In the genomic region with DNA sequence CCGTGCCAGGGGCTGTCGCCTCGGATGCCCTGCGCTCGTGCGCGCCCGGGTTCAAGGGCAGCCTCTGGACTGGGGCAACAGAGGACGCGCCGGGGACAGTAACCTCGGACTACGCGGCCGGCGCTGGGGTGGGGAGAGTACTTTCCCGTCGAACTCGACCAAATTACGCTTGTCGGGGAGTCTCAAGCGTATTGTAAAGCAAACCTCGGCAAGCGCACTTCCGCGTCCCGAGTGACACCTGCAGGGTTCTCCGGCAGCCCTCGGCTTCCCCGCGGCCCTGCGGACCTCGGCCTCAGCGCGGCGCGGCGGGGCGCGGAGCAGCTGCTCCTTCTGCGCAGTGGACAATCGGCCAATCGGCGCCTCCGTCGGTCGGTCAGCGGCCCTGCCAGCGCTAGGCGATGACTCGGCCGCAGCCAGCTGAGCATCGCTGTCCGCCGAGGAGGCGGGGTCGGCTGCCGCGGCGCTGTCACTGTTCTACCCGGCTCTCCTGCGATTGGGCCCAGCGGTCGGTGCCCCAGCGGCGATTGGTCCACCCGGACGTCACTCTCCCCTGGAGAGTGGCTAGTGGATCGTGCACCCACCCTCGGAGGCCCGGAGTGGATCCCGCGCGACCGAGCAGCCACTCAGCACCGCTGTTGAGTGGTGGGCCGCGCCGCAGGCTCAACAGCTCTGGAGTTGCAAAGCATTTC, we compare ENCODE assay signal across 8 cellular contexts. TPM values are rescaled to one million over a fixed set of nuclear protein-coding genes. Genes with fewer than 3 reads are reported as not detected.
DNase-seq lines count a peak whose midpoint lies in the region; ATAC-seq and TF ChIP-seq lines count a peak whose summit lies in the region.

A gene with protein sequence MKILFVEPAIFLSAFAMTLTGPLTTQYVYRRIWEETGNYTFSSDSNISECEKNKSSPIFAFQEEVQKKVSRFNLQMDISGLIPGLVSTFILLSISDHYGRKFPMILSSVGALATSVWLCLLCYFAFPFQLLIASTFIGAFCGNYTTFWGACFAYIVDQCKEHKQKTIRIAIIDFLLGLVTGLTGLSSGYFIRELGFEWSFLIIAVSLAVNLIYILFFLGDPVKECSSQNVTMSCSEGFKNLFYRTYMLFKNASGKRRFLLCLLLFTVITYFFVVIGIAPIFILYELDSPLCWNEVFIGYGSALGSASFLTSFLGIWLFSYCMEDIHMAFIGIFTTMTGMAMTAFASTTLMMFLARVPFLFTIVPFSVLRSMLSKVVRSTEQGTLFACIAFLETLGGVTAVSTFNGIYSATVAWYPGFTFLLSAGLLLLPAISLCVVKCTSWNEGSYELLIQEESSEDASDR (minus strand): TSS at position 433 of the 689 bp plus-strand sequence. CDS start 972 bp downstream, outside the sequence.

- peak within 1 kb of the TSS; percentile 95 for H3K4me2 ChIP-seq in Loucy (ENCODE audit: low read depth, low read length, poor library complexity, severe bottlenecking)

- H3K9me3 ChIP-seq in Loucy (ENCODE audit: insufficient read depth, low read depth, low read length) (no peaks in the 10 kb centered on the region), gastroesophageal sphincter (no peaks in the 10 kb centered on the region)

- H4K20me1 ChIP-seq in Loucy (ENCODE audit: insufficient read depth, low read length, poor library complexity, severe bottlenecking), result no peaks in the 10 kb centered on the region

- H3K27ac ChIP-seq in gastroesophageal sphincter, result peak within 1 kb of the TSS; percentile 90 to 97 (median 96)

- TF ChIP-seq CTCF in Loucy (conservative IDR thresholded peaks at IDR 0.05; ENCODE audit: low read length) (no peak), gastroesophageal sphincter (IDR thresholded peaks at IDR 0.05) (peak in 3 of 4 experiments; percentile 24 to 36 (median 34))

- H3K9me3 Mint-ChIP-seq in activated naive CD4-positive, alpha-beta T cell treated with anti-CD3 and anti-CD28 coated beads, Interleukin-2, amount 10 ng/mL, durations not matched to agents 7 days and 5 days, result no peaks in the 10 kb centered on the region

- ATAC-seq in gastroesophageal sphincter, result peak; percentile 99

- H3K9ac ChIP-seq in Loucy (ENCODE audit: low read depth, low read length, poor library complexity, severe bottlenecking), result peak within 1 kb of the TSS; percentile 77

- WGBS in gastroesophageal sphincter (ENCODE audit: low coverage in 1 of 2), 2 donors, result no CpG with 5 or more reads among the region's 79 CpGs

- CTCF ChIA-PET in activated naive CD4-positive, alpha-beta T cell treated with anti-CD3 and anti-CD28 coated beads, Interleukin-2, amount 10 ng/mL, durations not matched to agents 7 days and 5 days (lab: Charles Lee), result interaction anchor here (0.6 kb wide), 1 partner anchor 78 kb away, joined by 3 read pairs; no protein-coding TSS in a partner anchor

- H3K36me3 Mint-ChIP-seq in activated naive CD4-positive, alpha-beta T cell treated with anti-CD3 and anti-CD28 coated beads, Interleukin-2, amount 10 ng/mL, durations not matched to agents 7 days and 5 days, result peaks cover 18% of the 10 kb centered on the region

- H3K4me3 ChIP-seq in Loucy (ENCODE audit: low read length, poor library complexity, severe bottlenecking), result peak within 1 kb of the TSS; percentile 90
- H3K4me3 ChIP-seq in gastroesophageal sphincter, result peak within 1 kb of the TSS; percentile 66 to 81

- no peak for TF ChIP-seq EP300 in gastroesophageal sphincter (IDR thresholded peaks at IDR 0.05)

- no peaks in the 10 kb centered on the region for H3K9me2 ChIP-seq in Loucy (replicated peaks; ENCODE audit: low read depth, low read length)

- no peaks in the 10 kb centered on the region for H3K27me3 Mint-ChIP-seq in activated naive CD4-positive, alpha-beta T cell treated with anti-CD3 and anti-CD28 coated beads, Interleukin-2, amount 10 ng/mL, durations not matched to agents 7 days and 5 days

- H3K79me2 ChIP-seq in Loucy (ENCODE audit: insufficient read depth, low read length), result peaks cover 13% of the 10 kb centered on the region

- H3K4me3 Mint-ChIP-seq in activated naive CD4-positive, alpha-beta T cell treated with anti-CD3 and anti-CD28 coated beads, Interleukin-2, amount 10 ng/mL, durations not matched to agents 7 days and 5 days, result peak within 1 kb of the TSS; percentile 89

- peaks cover 29% of the 10 kb centered on the region for H3K4me1 Mint-ChIP-seq in activated naive CD4-positive, alpha-beta T cell treated with anti-CD3 and anti-CD28 coated beads, Interleukin-2, amount 10 ng/mL, durations not matched to agents 7 days and 5 days

- H3K27me3 ChIP-seq in Loucy (ENCODE audit: insufficient read depth, low read length, poor library complexity, severe bottlenecking) (no peaks in the 10 kb centered on the region), gastroesophageal sphincter (no peaks in the 10 kb centered on the region)

- H3F3A ChIP-seq in Loucy (ENCODE audit: low read depth), result no peaks in the 10 kb centered on the region

- DNase-seq in G401 (ENCODE audit: low spot score), result peak; percentile 95
- DNase-seq in H4 (ENCODE audit: low spot score), result peak; percentile 81
- peak; percentile 93 for DNase-seq in SK-N-DZ (ENCODE audit: low spot score)
- peak; percentile 99 for DNase-seq in activated naive CD4-positive, alpha-beta T cell treated with anti-CD3 and anti-CD28 coated beads, Interleukin-2, amount 10 ng/mL, durations not matched to agents 7 days and 5 days
- peak; percentile 80 to 99 (median 97) for DNase-seq in nucleus accumbens (lab: John Stamatoyannopoulos, UW)
- peak; percentile 98 for DNase-seq in superior temporal gyrus (ENCODE audit: extremely low spot score)

- peak; percentile 83 to 84 for TF ChIP-seq POLR2A in gastroesophageal sphincter (IDR thresholded peaks at IDR 0.05)

- in situ Hi-C loops in G401 (cut with HindIII; ENCODE audit: low sequenced_read_pairs), result no loop called here

- peak within 1 kb of the TSS; percentile 96 for H2AFZ ChIP-seq in Loucy (ENCODE audit: low read length)

- H3K4me1 ChIP-seq in Loucy (ENCODE audit: insufficient read depth, low read length, poor library complexity, severe bottlenecking) (peaks cover 32% of the 10 kb centered on the region), gastroesophageal sphincter (peaks cover 0 to 28% (median 6%) of the 10 kb centered on the region in 3 donors)

- H3K36me3 ChIP-seq in Loucy (ENCODE audit: insufficient read depth, low read length) (no peaks in the 10 kb centered on the region), gastroesophageal sphincter (no peaks in the 10 kb centered on the region)

- peak within 1 kb of the TSS; percentile 90 for H3K27ac Mint-ChIP-seq in activated naive CD4-positive, alpha-beta T cell treated with anti-CD3 and anti-CD28 coated beads, Interleukin-2, amount 10 ng/mL, durations not matched to agents 7 days and 5 days

RNA-seq across cellular contexts. Expression of the gene that starts here (rescaled TPM):
- total RNA-seq in G401 (2014; rRNA removed; shearing (Covaris generic)), result 0.06 TPM in 1 of 2 replicates, not detected in the other
- 1.4 and 2.5 TPM in 2 replicates for total RNA-seq in H4 (2014; rRNA removed; shearing (Covaris generic))
- polyA plus RNA-seq in SK-N-DZ (2014; cell fraction: cytosol; rRNA removed), result 0.05 and 0.43 TPM in 2 replicates
- 0.09 and 0.65 TPM in 2 replicates for polyA plus RNA-seq in SK-N-DZ (2014; cell fraction: nucleus; rRNA removed)
- total RNA-seq in gastroesophageal sphincter, result 10 to 100 TPM in 3 of 4 donors, 1 to 10 TPM in 1; 8.3 to 20.7 (median 12.0) TPM

Comparison
In these comparisons a context has a peak if more than half of its experiments do, and no peak if none do; other contexts are left out.
1. Peak in every context shown above with its lines: DNase-seq, ATAC-seq, H3K4me3 ChIP-seq and H3K27ac ChIP-seq.
2. Peak in DNase-seq in G401; RNA of the gene not detected or under 1 TPM.